Comparison of ENCODE assay signal across 1 cellular context in genomic region chr7:92528188-92528957, GRCh38.
TF ChIP-seq lines count a peak whose summit lies in the region.

Gene PEX1 (minus strand): TSS chr7:92528520. CDS start chr7:92528435, 85 bp downstream.
Gene RBM48 (plus strand): TSS chr7:92528795. CDS start chr7:92528814, 19 bp downstream.

TF ChIP-seq in K562, 482 proteins besides CTCF, POLR2A, EP300 and RAD21 (continued from another document and continues in another):
- TF ChIP-seq CREB5 (CRISPR knock-in tag; IDR thresholded peaks at IDR 0.05), result no peak
- TF ChIP-seq SMAD1 (IDR thresholded peaks at IDR 0.05; ENCODE audit: low read depth, low read length, partially characterized antibody), result peak; percentile 73
- no peak; the same call in 1 of the 2 replicates for TF ChIP-seq ZNF384 (IDR thresholded peaks at IDR 0.05; ENCODE audit: low read depth, low read length)
- no peak for TF ChIP-seq ILF3 (IDR thresholded peaks at IDR 0.05; ENCODE audit: borderline replicate concordance)
- no peak for TF ChIP-seq ZNF121 (CRISPR knock-in tag; conservative IDR thresholded peaks at IDR 0.05)
- peak; percentile 88 for TF ChIP-seq TAF7 (tag; IDR thresholded peaks at IDR 0.05)
- peak; percentile 79 for TF ChIP-seq KAT8 (IDR thresholded peaks at IDR 0.05; ENCODE audit: low read depth)
- TF ChIP-seq ZNF263 (CRISPR knock-in tag; IDR thresholded peaks at IDR 0.05; ENCODE audit: borderline replicate concordance), result 0 out of 2 replicates have a peak, but pooled peaks have one; percentile 51
- TF ChIP-seq PURB (CRISPR knock-in tag; IDR thresholded peaks at IDR 0.05; ENCODE audit: low read depth), result no peak
- TF ChIP-seq ZKSCAN8 (CRISPR knock-in tag; IDR thresholded peaks at IDR 0.05), result no peak
- peak in 1 of 3 experiments; percentile 65; a peak in 1 of 6 replicates for TF ChIP-seq ZBTB11 (CRISPR knock-in tag; IDR thresholded peaks at IDR 0.05)
- TF ChIP-seq MXI1 (IDR thresholded peaks at IDR 0.05; ENCODE audit: low read depth, low read length), result no peak
- TF ChIP-seq TOE1 (IDR thresholded peaks at IDR 0.05; ENCODE audit: borderline replicate concordance), result peak; percentile 79; the same call in 1 of the 2 replicates
- no peak for TF ChIP-seq TOE1 (CRISPR knock-in tag; IDR thresholded peaks at IDR 0.05; ENCODE audit: borderline replicate concordance, low read depth)
- TF ChIP-seq ZNF766 (CRISPR knock-in tag; conservative IDR thresholded peaks at IDR 0.05), result no peak
- no peak for TF ChIP-seq LARP7 (IDR thresholded peaks at IDR 0.05)
- TF ChIP-seq HCFC1 (IDR thresholded peaks at IDR 0.05; ENCODE audit: low read depth, low read length), result peak; percentile 90
- no peak for TF ChIP-seq ZNF324 (CRISPR knock-in tag; IDR thresholded peaks at IDR 0.05)
- no peak for TF ChIP-seq ZNF436 (CRISPR knock-in tag; IDR thresholded peaks at IDR 0.05)
- TF ChIP-seq DLX4 (CRISPR knock-in tag; IDR thresholded peaks at IDR 0.05), result no peak
- TF ChIP-seq IRF1 (CRISPR knock-in tag; IDR thresholded peaks at IDR 0.05; ENCODE audit: borderline replicate concordance), result no peak
- peak; percentile 91; the same call in 1 of the 2 replicates for TF ChIP-seq PHF8 (IDR thresholded peaks at IDR 0.05; ENCODE audit: borderline replicate concordance, low read length)
- TF ChIP-seq STAT5B (CRISPR knock-in tag; IDR thresholded peaks at IDR 0.05), result no peak
- TF ChIP-seq MEF2D (tag; conservative IDR thresholded peaks at IDR 0.05; ENCODE audit: low read depth), result no peak
- no peak for TF ChIP-seq FOXP4 (CRISPR knock-in tag; IDR thresholded peaks at IDR 0.05; ENCODE audit: borderline replicate concordance)
- TF ChIP-seq E2F1 (CRISPR knock-in tag; IDR thresholded peaks at IDR 0.05), result 0 out of 2 replicates have a peak, but pooled peaks have one; percentile 59
- TF ChIP-seq ZNF140 (CRISPR knock-in tag; IDR thresholded peaks at IDR 0.05), result no peak
- TF ChIP-seq ELF1 (tag; IDR thresholded peaks at IDR 0.05), result peak; percentile 84
- TF ChIP-seq ZBTB2 (IDR thresholded peaks at IDR 0.05), result peak; percentile 72; the same call in 1 of the 2 replicates
- 0 out of 2 replicates have a peak, but pooled peaks have one; percentile 18 for TF ChIP-seq ZNF232 (CRISPR knock-in tag; IDR thresholded peaks at IDR 0.05)
- TF ChIP-seq HNRNPH1 (optimal IDR thresholded peaks at IDR 0.05; ENCODE audit: low read depth, low read length), result no peak
- TF ChIP-seq NR0B1 (IDR thresholded peaks at IDR 0.05; ENCODE audit: partially characterized antibody), result no peak
- TF ChIP-seq RNF219 (CRISPR knock-in tag; IDR thresholded peaks at IDR 0.05), result no peak
- no peak for TF ChIP-seq PYGO2 (tag; IDR thresholded peaks at IDR 0.05)
- TF ChIP-seq MBD2 (IDR thresholded peaks at IDR 0.05; ENCODE audit: borderline replicate concordance, low read depth), result peak; percentile 97
- no peak for TF ChIP-seq DNMT1 (IDR thresholded peaks at IDR 0.05)
- TF ChIP-seq FIP1L1 (IDR thresholded peaks at IDR 0.05; ENCODE audit: low read depth, low read length, poor library complexity, severe bottlenecking), result no peak
- TF ChIP-seq PRDM10 (IDR thresholded peaks at IDR 0.05; ENCODE audit: partially characterized antibody), result peak; percentile 34
- peak; percentile 83 for TF ChIP-seq ZFX (CRISPR knock-in tag; IDR thresholded peaks at IDR 0.05)
- peak; percentile 24; the same call in 1 of the 2 replicates for TF ChIP-seq NCOR1 (IDR thresholded peaks at IDR 0.05)
- TF ChIP-seq JUN (IDR thresholded peaks at IDR 0.05; ENCODE audit: borderline replicate concordance, low read depth, low read length), result peak; percentile 61; the same call in 1 of the 2 replicates
- no peak for TF ChIP-seq JUN (CRISPR knock-in tag; IDR thresholded peaks at IDR 0.05; ENCODE audit: borderline replicate concordance)
- no peak for TF ChIP-seq ZNF184 (CRISPR knock-in tag; IDR thresholded peaks at IDR 0.05)
- no peak for TF ChIP-seq ZNF274 (IDR thresholded peaks at IDR 0.05; ENCODE audit: borderline replicate concordance, low read depth, low read length)
